16 cellular contexts compared by ENCODE assay signal in the genomic region with DNA sequence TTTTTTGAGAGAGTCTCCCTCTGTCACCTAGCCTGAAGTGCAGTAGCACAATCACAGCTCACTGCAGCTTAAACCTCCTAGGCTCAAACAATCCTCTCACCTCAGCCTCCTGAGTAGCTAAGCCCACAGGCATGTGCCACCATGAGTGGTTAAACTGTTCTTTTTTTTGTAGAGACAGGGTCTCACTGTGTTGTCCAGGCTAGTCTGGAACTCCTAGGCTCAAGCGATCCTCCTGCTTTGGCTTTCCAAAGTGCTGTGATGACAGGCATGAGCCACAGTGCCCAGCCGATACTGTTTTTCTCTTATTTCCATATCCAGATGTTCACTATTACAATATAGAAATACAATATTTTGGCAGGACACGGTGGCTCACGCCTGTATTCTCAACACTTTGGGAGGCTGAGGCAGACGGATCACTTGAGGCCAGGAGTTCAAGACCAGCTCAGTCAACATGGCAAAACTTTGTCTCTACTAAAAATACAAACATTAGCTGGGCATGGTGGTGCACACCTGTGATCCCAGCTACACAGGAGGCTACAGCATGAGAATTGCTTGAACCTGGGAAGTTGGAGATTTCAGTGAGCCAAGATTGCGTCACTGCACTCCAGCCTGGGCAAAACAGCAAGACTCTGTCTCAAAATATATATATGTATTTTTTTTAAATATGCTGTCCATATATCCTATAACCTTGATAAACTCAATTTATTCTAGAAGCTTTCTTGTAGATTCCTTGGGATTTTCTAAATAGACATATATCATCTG. TPM values are rescaled to one million over a fixed set of nuclear protein-coding genes. Genes with fewer than 3 reads are reported as not detected.
DNase-seq lines count a peak whose midpoint lies in the region; ATAC-seq and TF ChIP-seq lines count a peak whose summit lies in the region.
"Had no signal": no experiment of that assay in that cellular context is flagged by ENCODE, and none has a peak within 500 bp of the region (broad histone marks: within the 10 kb centered on the region; RNA-seq: fewer than 3 reads in every experiment).

No MANE protein-coding gene starts in this region.

- in situ Hi-C loops in mammary epithelial cell (cut with MboI; ENCODE audit: low sequenced_read_pairs in 2 of 2): no loop called here

- DNase-seq in activated naive CD4-positive, alpha-beta T cell treated with anti-CD3 and anti-CD28 coated beads for 36 hours: no peak
- DNase-seq in WTC11 (ENCODE audit: low spot score) (no peak), CD1c-positive myeloid dendritic cell (ENCODE audit: extremely low spot score) (no peak), mammary epithelial cell (no peak)
- DNase-seq: 8988T; AML-193; CD4-positive, alpha-beta memory T cell; DND-41; GDM1; HCEC 1CT had no signal

- no peaks in the 10 kb centered on the region for H3K9me3 Mint-ChIP-seq in activated naive CD4-positive, alpha-beta T cell treated with anti-CD3 and anti-CD28 coated beads, Interleukin-2, amount 50 U/mL, for 24 hours
- peaks cover 2% of the 10 kb centered on the region for H3K9me3 Mint-ChIP-seq in activated naive CD4-positive, alpha-beta T cell treated with anti-CD3 and anti-CD28 coated beads for 36 hours
- peaks cover 12% of the 10 kb centered on the region for H3K9me3 Mint-ChIP-seq in WTC11
- H3K9me3 Mint-ChIP-seq: CD4-positive, alpha-beta memory T cell; IgD-negative memory B cell had no signal

- H3K4me3 ChIP-seq in HEK293 (ENCODE audit: low read depth, low read length) (no peak overlapping the region), mammary epithelial cell (replicated peaks in 1 of 3; ENCODE audit: insufficient read depth in 1 of 3, low read depth in 2 of 3, low read length in 3 of 3) (no peak overlapping the region)
- H3K4me3 ChIP-seq: BLaER1 had no signal

- peaks cover 35% of the 10 kb centered on the region for H3K4me1 Mint-ChIP-seq in activated naive CD4-positive, alpha-beta T cell treated with anti-CD3 and anti-CD28 coated beads, Interleukin-2, amount 50 U/mL, for 24 hours
- H3K4me1 Mint-ChIP-seq in activated naive CD4-positive, alpha-beta T cell treated with anti-CD3 and anti-CD28 coated beads for 36 hours (ENCODE audit: low read depth): peaks cover 16% of the 10 kb centered on the region
- H3K4me1 Mint-ChIP-seq in WTC11: no peaks in the 10 kb centered on the region

- peaks cover 60% of the 10 kb centered on the region for H3K79me2 ChIP-seq in mammary epithelial cell (ENCODE audit: insufficient read depth, low read length)

- H3K36me3 Mint-ChIP-seq in activated naive CD4-positive, alpha-beta T cell treated with anti-CD3 and anti-CD28 coated beads, Interleukin-2, amount 50 U/mL, for 24 hours: peaks cover 3% of the 10 kb centered on the region
- peaks cover 13% of the 10 kb centered on the region for H3K36me3 Mint-ChIP-seq in activated naive CD4-positive, alpha-beta T cell treated with anti-CD3 and anti-CD28 coated beads for 36 hours (ENCODE audit: low read depth)
- H3K36me3 Mint-ChIP-seq in WTC11: peaks cover 21% of the 10 kb centered on the region

- H3K4me1 ChIP-seq in HEK293 (ENCODE audit: control insufficient read depth, insufficient read depth, low read length): no peaks in the 10 kb centered on the region
- H3K4me1 ChIP-seq in mammary epithelial cell (ENCODE audit: insufficient read depth, low read length): no peaks in the 10 kb centered on the region
- H3K4me1 ChIP-seq: BLaER1 had no signal

- H3K4me3 Mint-ChIP-seq in activated naive CD4-positive, alpha-beta T cell treated with anti-CD3 and anti-CD28 coated beads, Interleukin-2, amount 50 U/mL, for 24 hours: no peak overlapping the region
- H3K4me3 Mint-ChIP-seq in activated naive CD4-positive, alpha-beta T cell treated with anti-CD3 and anti-CD28 coated beads for 36 hours: no peak overlapping the region
- H3K4me3 Mint-ChIP-seq in WTC11: no peak overlapping the region
- H3K4me3 Mint-ChIP-seq: IgD-negative memory B cell had no signal

- dilution Hi-C loops in mammary epithelial cell (cut with HindIII; ENCODE audit: low sequenced_read_pairs): no loop called here

- no peak for ATAC-seq in WTC11
- no peak for ATAC-seq in HG03342 (IDR thresholded peaks at IDR 0.05; ENCODE audit: unreplicated experiment)

- H3K9me3 ChIP-seq in HEK293 (ENCODE audit: control insufficient read depth, insufficient read depth, low read depth, low read length) (no peaks in the 10 kb centered on the region), mammary epithelial cell (replicated peaks; ENCODE audit: insufficient read depth, low read length) (no peaks in the 10 kb centered on the region)

- TF ChIP-seq CTCF in HEK293 (tag by site-specific recombination; IDR thresholded peaks at IDR 0.05): no peak
- no peak for TF ChIP-seq CTCF in WTC11 (IDR thresholded peaks at IDR 0.05)
- TF ChIP-seq CTCF in mammary epithelial cell (conservative IDR thresholded peaks at IDR 0.05 in 1 of 2, IDR thresholded peaks at IDR 0.05 in 1 of 2; ENCODE audit: extremely low read depth in 1 of 2, insufficient read depth in 1 of 2, low read depth in 1 of 2, low read length in 2 of 2): no peak

- POLR2A ChIA-PET in HEK293 (lab: Yijun Ruan, JAX) (no interaction called here), WTC11 (lab: Charles Lee) (no interaction called here)

- no peak overlapping the region for H3K4me2 ChIP-seq in mammary epithelial cell (ENCODE audit: insufficient read depth, low read depth, low read length)
- H3K4me2 ChIP-seq: BLaER1 had no signal

- no TSS peak for BruUV-seq in mammary epithelial cell (replicated peaks; lab: Mats Ljungman, UMichigan)

- H2AFZ ChIP-seq in mammary epithelial cell (ENCODE audit: low read depth, low read length): no peak overlapping the region

- no peaks in the 10 kb centered on the region for H3K27me3 ChIP-seq in mammary epithelial cell (ENCODE audit: insufficient read depth, low read length)
- H3K27me3 ChIP-seq: BLaER1 had no signal

- H3K27ac ChIP-seq in HEK293 (ENCODE audit: extremely low read depth, low read depth, low read length): no peak overlapping the region
- no peak overlapping the region for H3K27ac ChIP-seq in mammary epithelial cell (ENCODE audit: insufficient read depth, low read depth, low read length)
- H3K27ac ChIP-seq: BLaER1, HL-60 had no signal

- 98% methylated on average over 6 of the region's 6 CpGs for WGBS in mammary epithelial cell (ENCODE audit: low coverage, missing lambda C conversion rate)

- CTCF ChIA-PET in activated naive CD4-positive, alpha-beta T cell treated with anti-CD3 and anti-CD28 coated beads for 36 hours (lab: Charles Lee): no interaction called here
- CTCF ChIA-PET in HEK293 (lab: Yijun Ruan, JAX): interaction anchor here (0.6 kb wide), 1 partner anchor 278 kb away, joined by 8 read pairs; no protein-coding TSS in a partner anchor
- CTCF ChIA-PET in WTC11 (lab: Charles Lee): no interaction called here
- CTCF ChIA-PET in mammary epithelial cell (lab: Charles Lee; ENCODE audit: low non-redundant PET): no interaction called here

- no peaks in the 10 kb centered on the region for H4K20me1 ChIP-seq in mammary epithelial cell (ENCODE audit: insufficient read depth, low read length)

- H3K27ac Mint-ChIP-seq in activated naive CD4-positive, alpha-beta T cell treated with anti-CD3 and anti-CD28 coated beads, Interleukin-2, amount 50 U/mL, for 24 hours: peak overlapping the region; percentile 30
- no peak overlapping the region for H3K27ac Mint-ChIP-seq in activated naive CD4-positive, alpha-beta T cell treated with anti-CD3 and anti-CD28 coated beads for 36 hours
- no peak overlapping the region; the same call in 1 of the 2 replicates for H3K27ac Mint-ChIP-seq in WTC11

- no peak overlapping the region for H3K9ac ChIP-seq in mammary epithelial cell (ENCODE audit: insufficient read depth, low read length)
- H3K9ac ChIP-seq: BLaER1 had no signal

- H3K27me3 Mint-ChIP-seq in activated naive CD4-positive, alpha-beta T cell treated with anti-CD3 and anti-CD28 coated beads, Interleukin-2, amount 50 U/mL, for 24 hours: no peaks in the 10 kb centered on the region
- no peaks in the 10 kb centered on the region for H3K27me3 Mint-ChIP-seq in activated naive CD4-positive, alpha-beta T cell treated with anti-CD3 and anti-CD28 coated beads for 36 hours (ENCODE audit: low read depth)
- H3K27me3 Mint-ChIP-seq in WTC11 (ENCODE audit: low read depth): no peaks in the 10 kb centered on the region
- H3K27me3 Mint-ChIP-seq: CD4-positive, alpha-beta memory T cell; IgD-negative memory B cell had no signal

- intact Hi-C loops in activated naive CD4-positive, alpha-beta T cell treated with anti-CD3 and anti-CD28 coated beads for 36 hours (cut with micrococcal nuclease): no loop called here
- intact Hi-C loops in mammary epithelial cell (cut with micrococcal nuclease): no loop called here

- H3K36me3 ChIP-seq in HEK293 (ENCODE audit: control insufficient read depth in 2 of 2, insufficient read depth in 1 of 2, low read length in 2 of 2) (peaks cover 8 to 14% of the 10 kb centered on the region in 2 experiments; a peak in 2 of 3 replicates), mammary epithelial cell (ENCODE audit: insufficient read depth, low read length) (no peaks in the 10 kb centered on the region)

TF ChIP-seq in HEK293, 187 proteins besides CTCF, POLR2A, EP300 and RAD21:
- TF ChIP-seq ZNF664 (tag by site-specific recombination; IDR thresholded peaks at IDR 0.05) (peak; percentile 71), REPIN1 (tag by site-specific recombination; IDR thresholded peaks at IDR 0.05; ENCODE audit: low read depth) (no peak)

TF ChIP-seq in WTC11, 78 proteins besides CTCF, POLR2A, EP300 and RAD21:
- TF ChIP-seq RORB (CRISPR knock-in tag; IDR thresholded peaks at IDR 0.05) (no peak), CREB1 (CRISPR knock-in tag; IDR thresholded peaks at IDR 0.05) (no peak), ZNF121 (CRISPR knock-in tag; IDR thresholded peaks at IDR 0.05) (peak; percentile 71; the same call in 1 of the 2 replicates), ATF1 (CRISPR knock-in tag; IDR thresholded peaks at IDR 0.05) (no peak)

RNA-seq across cellular contexts. Expression of a gene that starts 24.7 kb away (rescaled TPM):
- total RNA-seq in activated naive CD4-positive, alpha-beta T cell treated with anti-CD3 and anti-CD28 coated beads for 36 hours: 10 to 100 TPM; 61.1 to 63.2 TPM
- total RNA-seq in WTC11 (2021) (64.7 to 67.1 TPM (median 67.0 TPM) in 3 replicates), mammary epithelial cell (10 to 100 TPM; 31.5 to 43.7 TPM)
- polyA plus RNA-seq in mammary epithelial cell: 21.4 TPM
- 35.2 TPM for polyA minus RNA-seq in mammary epithelial cell
